18 cellular contexts compared by ENCODE assay signal in the genomic region with DNA sequence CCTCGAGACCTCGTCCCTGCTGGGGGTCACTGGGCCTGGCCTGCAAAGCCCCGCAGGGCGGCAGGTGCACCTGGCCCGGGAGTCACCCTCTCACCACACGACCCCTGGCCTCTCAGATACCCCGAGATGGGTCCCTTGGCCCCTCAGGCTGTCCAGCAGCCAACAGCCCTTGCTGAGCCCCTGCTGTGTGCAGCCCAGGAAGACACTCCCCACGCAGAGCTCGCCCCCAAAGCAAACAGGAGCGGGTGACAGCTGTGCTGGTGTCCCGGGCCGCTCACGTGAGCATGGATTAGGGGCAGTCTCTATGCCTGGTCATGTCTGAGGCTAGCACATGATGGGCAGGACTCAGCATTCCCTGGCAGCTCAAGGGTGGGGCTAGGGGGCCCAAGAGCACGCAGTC. TPM values are rescaled to one million over a fixed set of nuclear protein-coding genes. Genes with fewer than 3 reads are reported as not detected.
DNase-seq lines count a peak whose midpoint lies in the region; ATAC-seq, FAIRE-seq and TF ChIP-seq lines count a peak whose summit lies in the region.
"Had no signal": no experiment of that assay in that cellular context is flagged by ENCODE, and none has a peak within 500 bp of the region (broad histone marks: within the 10 kb centered on the region; RNA-seq: fewer than 3 reads in every experiment).

No MANE protein-coding gene starts in this region.

- H3K9me3 ChIP-seq in HepG2 (ENCODE audit: low read length) (no peaks in the 10 kb centered on the region), right lobe of liver (no peaks in the 10 kb centered on the region), neural progenitor cell (ENCODE audit: low read depth) (no peaks in the 10 kb centered on the region), A673 (ENCODE audit: low read depth, low read length, poor library complexity, severe bottlenecking) (no peaks in the 10 kb centered on the region)
- H3K9me3 ChIP-seq: HAP-1 had no signal

- TF ChIP-seq POLR2A in HepG2 (IDR thresholded peaks at IDR 0.05; ENCODE audit: insufficient read depth in 1 of 2, low read depth in 2 of 2, low read length in 2 of 2) (no peak), right lobe of liver (IDR thresholded peaks at IDR 0.05) (no peak)

- no peak for TF ChIP-seq EP300 in HepG2 (IDR thresholded peaks at IDR 0.05; ENCODE audit: low read depth in 2 of 2, low read length in 2 of 2)
- TF ChIP-seq EP300 in HepG2 (CRISPR knock-in tag; IDR thresholded peaks at IDR 0.05; ENCODE audit: borderline replicate concordance) = no peak

- H3K36me3 Mint-ChIP-seq in neural progenitor cell = peaks cover 7% of the 10 kb centered on the region
- H3K36me3 Mint-ChIP-seq: CD4-positive, alpha-beta memory T cell had no signal

- TF ChIP-seq CTCF in HepG2 (CRISPR knock-in tag; IDR thresholded peaks at IDR 0.05) = no peak
- TF ChIP-seq CTCF in right lobe of liver (IDR thresholded peaks at IDR 0.05) = no peak
- no peak for TF ChIP-seq CTCF in RWPE1 (conservative IDR thresholded peaks at IDR 0.05; ENCODE audit: low read depth)
- TF ChIP-seq CTCF in neural progenitor cell (IDR thresholded peaks at IDR 0.05) = no peak
- no peak for TF ChIP-seq CTCF in A673 (conservative IDR thresholded peaks at IDR 0.05; ENCODE audit: low read depth, low read length)

- no peak for ATAC-seq in HepG2
- ATAC-seq in right lobe of liver = no peak
- ATAC-seq in HG03097 (IDR thresholded peaks at IDR 0.05; ENCODE audit: low FRiP score, unreplicated experiment) = no peak
- ATAC-seq: K562 had no signal

- intact Hi-C loops in HepG2 (cut with micrococcal nuclease; ENCODE audit: unreplicated experiment) = no loop called here
- intact Hi-C loops in right lobe of liver (cut with DNase I) = no loop called here
- intact Hi-C loops in A673 (cut with micrococcal nuclease; ENCODE audit: unreplicated experiment) = no loop called here

- DNase-seq in HepG2 (ENCODE audit: low spot score) (no peak), right lobe of liver (no peak), RWPE1 (ENCODE audit: low spot score) (no peak), neural progenitor cell (ENCODE audit: low spot score) (no peak), A673 (ENCODE audit: low spot score) (no peak), NCI-H345 treated with DMSO at 0.1 percent for 48 hours (lab: John Stamatoyannopoulos, UW; ENCODE audit: unreplicated experiment) (no peak)
- DNase-seq: CD4-positive, alpha-beta memory T cell; DND-41; GDM1 had no signal

- H3K4me3 ChIP-seq in HepG2 (replicated peaks in 1 of 3; ENCODE audit: insufficient read depth in 1 of 3, low read depth in 2 of 3, low read length in 3 of 3) (no peak overlapping the region), right lobe of liver (no peak overlapping the region), neural progenitor cell (no peak overlapping the region), A673 (ENCODE audit: low read depth, low read length, poor library complexity, severe bottlenecking) (no peak overlapping the region)
- H3K4me3 ChIP-seq: HAP-1, K562 had no signal

- no peak overlapping the region for H3K4me3 Mint-ChIP-seq in neural progenitor cell
- H3K4me3 Mint-ChIP-seq: B cell; CD4-positive, alpha-beta memory T cell had no signal

- H3F3A ChIP-seq in neural progenitor cell (ENCODE audit: low read depth) = no peaks in the 10 kb centered on the region

- CTCF ChIA-PET in HepG2 (lab: Yijun Ruan, JAX; ENCODE audit: low intra/inter-chr PET ratio, low total read pairs) (no interaction called here), RWPE1 (lab: Yijun Ruan, JAX) (interaction anchor here (0.6 kb wide), 1 partner anchor 413 kb away, joined by 6 read pairs; no protein-coding TSS in a partner anchor), A673 (lab: Charles Lee) (no interaction called here)

- peaks cover 11 to 66% of the 10 kb centered on the region in 2 experiments for H3K27me3 ChIP-seq in HepG2 (ENCODE audit: control insufficient read depth in 1 of 2, insufficient read depth in 2 of 2, low read length in 2 of 2)
- H3K27me3 ChIP-seq in right lobe of liver = no peaks in the 10 kb centered on the region
- H3K27me3 ChIP-seq in neural progenitor cell = no peaks in the 10 kb centered on the region
- H3K27me3 ChIP-seq in A673 (replicated peaks; ENCODE audit: insufficient read depth, low read depth, low read length, poor library complexity) = no peaks in the 10 kb centered on the region

- BruUV-seq in HepG2 (replicated peaks; lab: Mats Ljungman, UMichigan) (no TSS peak), A673 (replicated peaks; lab: Mats Ljungman, UMichigan) (no TSS peak)

- TF ChIP-seq RAD21 in HepG2 (CRISPR knock-in tag; IDR thresholded peaks at IDR 0.05) = no peak

- H3K36me3 ChIP-seq in HepG2 (replicated peaks in 1 of 2; ENCODE audit: control insufficient read depth in 1 of 2, insufficient read depth in 2 of 2, low read length in 2 of 2) = no peaks in the 10 kb centered on the region
- no peaks in the 10 kb centered on the region for H3K36me3 ChIP-seq in right lobe of liver
- H3K36me3 ChIP-seq in neural progenitor cell = no peaks in the 10 kb centered on the region
- no peaks in the 10 kb centered on the region for H3K36me3 ChIP-seq in A673 (ENCODE audit: insufficient read depth, low read length, poor library complexity, severe bottlenecking)
- H3K36me3 ChIP-seq: HAP-1 had no signal

- no peak overlapping the region for H3K4me2 ChIP-seq in HepG2 (ENCODE audit: low read depth, low read length)
- H3K4me2 ChIP-seq in neural progenitor cell = no peak overlapping the region

- peaks cover 10% of the 10 kb centered on the region for H3K4me1 ChIP-seq in HepG2 (ENCODE audit: insufficient read depth, low read length)
- H3K4me1 ChIP-seq in right lobe of liver = no peaks in the 10 kb centered on the region
- peaks cover 10% of the 10 kb centered on the region for H3K4me1 ChIP-seq in neural progenitor cell
- H3K4me1 ChIP-seq in A673 (ENCODE audit: insufficient read depth, low read length, poor library complexity, severe bottlenecking) = no peaks in the 10 kb centered on the region
- H3K4me1 ChIP-seq: HAP-1 had no signal

- 6% methylated on average over 7 of the region's 14 CpGs for WGBS in HepG2 (ENCODE audit: low lambda C conversion rate)
- WGBS in right lobe of liver (ENCODE audit: insufficient coverage, low coverage, low lambda C conversion rate, missing lambda C conversion rate) = 59% methylated on average over 5 of the region's 14 CpGs

- no peak overlapping the region for H3K27ac ChIP-seq in HepG2 (ENCODE audit: extremely low read length, insufficient read depth, low read length)
- H3K27ac ChIP-seq in right lobe of liver = no peak overlapping the region
- H3K27ac ChIP-seq in RWPE1 = peak overlapping the region; percentile 94
- no peak overlapping the region for H3K27ac ChIP-seq in neural progenitor cell
- H3K27ac ChIP-seq in A673 (ENCODE audit: low read depth, low read length, poor library complexity, severe bottlenecking) = no peak overlapping the region
- H3K27ac ChIP-seq: C4-2B, HL-60 had no signal

- peak overlapping the region; percentile 37 for H3K27ac Mint-ChIP-seq in neural progenitor cell
- H3K27ac Mint-ChIP-seq: B cell; CD4-positive, alpha-beta memory T cell had no signal

- POLR2A ChIA-PET in HepG2 (lab: Yijun Ruan, JAX) = no interaction called here
- POLR2A ChIA-PET in RWPE1 (lab: Yijun Ruan, JAX; ENCODE audit: low non-redundant PET) = no interaction called here
- POLR2A ChIA-PET in A673 (lab: Charles Lee; ENCODE audit: low non-redundant PET) = no interaction called here

- H3K9me3 Mint-ChIP-seq in neural progenitor cell = no peaks in the 10 kb centered on the region
- H3K9me3 Mint-ChIP-seq: CD4-positive, alpha-beta memory T cell had no signal

- H3K79me2 ChIP-seq in HepG2 (ENCODE audit: insufficient read depth, low read length) (no peaks in the 10 kb centered on the region), neural progenitor cell (ENCODE audit: low read depth) (no peaks in the 10 kb centered on the region)

- no peak overlapping the region for H2AFZ ChIP-seq in HepG2 (ENCODE audit: low read length)
- no peak overlapping the region for H2AFZ ChIP-seq in neural progenitor cell (replicated peaks)

- in situ Hi-C loops in HepG2 (cut with HindIII; ENCODE audit: extremely low pct_ligation_motif_present, low pct_unique_long_range_greater_than_20kb) = no loop called here

- H4K20me1 ChIP-seq in HepG2 (ENCODE audit: insufficient read depth, low read length) = no peaks in the 10 kb centered on the region
- H4K20me1 ChIP-seq in neural progenitor cell (ENCODE audit: low read depth) = peaks cover 4% of the 10 kb centered on the region

- H3K9ac ChIP-seq in HepG2 (ENCODE audit: insufficient read depth, low read depth, low read length) = no peak overlapping the region
- no peak overlapping the region for H3K9ac ChIP-seq in neural progenitor cell

- peaks cover 31% of the 10 kb centered on the region for H3K4me1 Mint-ChIP-seq in neural progenitor cell
- H3K4me1 Mint-ChIP-seq: CD4-positive, alpha-beta memory T cell had no signal

- peaks cover 14% of the 10 kb centered on the region for H3K27me3 Mint-ChIP-seq in neural progenitor cell (ENCODE audit: insufficient read depth, low read depth)
- H3K27me3 Mint-ChIP-seq: B cell had no signal

- no peak for FAIRE-seq in HepG2 (lab: Jason Lieb, UNC)
- FAIRE-seq: GM12892, GM19239, H1, K562 had no signal

RNA-seq across cellular contexts. Expression of a gene that starts 31.3 kb away (rescaled TPM):
- total RNA-seq in HepG2 (2016; rRNA removed; fragmentation: Illumina TruSeq; extraction: Trizol) (0.09 and 0.24 TPM in 2 replicates), right lobe of liver (under 1 TPM in 2 of 6 experiments, not detected in 4; 0.10 to 0.12 TPM), neural progenitor cell (ENCODE audit: low replicate concordance) (1.8 and 3.5 TPM in 2 replicates), A673 (2021) (not detected in 2 replicates)
- 0.09 TPM in 1 of 2 replicates, not detected in the other for total RNA-seq in HepG2 (2016; cell fraction: cytosol; rRNA removed; fragmentation: Illumina TruSeq; extraction: Trizol; ENCODE audit: low read depth)
- total RNA-seq in HepG2 (2016; cell fraction: insoluble cytoplasmic fraction; rRNA removed; fragmentation: Illumina TruSeq; extraction: Trizol) = 0.06 and 0.33 TPM in 2 replicates
- total RNA-seq in HepG2 (2016; cell fraction: membrane; rRNA removed; fragmentation: Illumina TruSeq; extraction: Trizol) = 0.10 and 0.12 TPM in 2 replicates
- total RNA-seq in HepG2 (2016; cell fraction: nucleus; rRNA removed; fragmentation: Illumina TruSeq; extraction: Trizol) = not detected in 2 replicates
- 0.04 TPM in 1 of 2 replicates, not detected in the other for polyA plus RNA-seq in HepG2 (2011; rRNA removed)
- polyA plus RNA-seq in HepG2 (2011; cell fraction: cytosol; rRNA removed) = 0.08 and 0.17 TPM in 2 replicates
- polyA plus RNA-seq in HepG2 (2011; cell fraction: nucleus; rRNA removed) = 0.05 and 0.08 TPM in 2 replicates
- polyA plus RNA-seq in HepG2 (2012) = 0.08 TPM in 1 of 2 replicates, not detected in the other
- polyA plus RNA-seq in HepG2 (2016; cell fraction: cytosol; fragmentation: Illumina TruSeq; extraction: Trizol; ENCODE audit: low read depth) = 0.07 and 0.10 TPM in 2 replicates
- 0.27 and 0.40 TPM in 2 replicates for polyA plus RNA-seq in HepG2 (2016; cell fraction: insoluble cytoplasmic fraction; fragmentation: Illumina TruSeq; extraction: Trizol; ENCODE audit: low read depth)
- 0.12 and 0.22 TPM in 2 replicates for polyA plus RNA-seq in HepG2 (2016; cell fraction: membrane; fragmentation: Illumina TruSeq; extraction: Trizol; ENCODE audit: low read depth)
- 0.25 and 0.30 TPM in 2 replicates for polyA plus RNA-seq in HepG2 (2016; cell fraction: nucleus; fragmentation: Illumina TruSeq; extraction: Trizol; ENCODE audit: insufficient read depth, low read depth)
- polyA minus RNA-seq in HepG2 (2011; rRNA and poly(A)+ RNA removed; ENCODE audit: low replicate concordance) = 0.30 and 2.8 TPM in 2 replicates
- polyA minus RNA-seq in HepG2 (2011; cell fraction: cytosol; rRNA and poly(A)+ RNA removed) = 0.20 TPM in 1 of 2 replicates, not detected in the other
- polyA minus RNA-seq in HepG2 (2011; cell fraction: nucleus; rRNA and poly(A)+ RNA removed) = not detected in 2 replicates
- total RNA-seq: CD4-positive, alpha-beta memory T cell; K562 had no signal
- polyA plus RNA-seq: CD4-positive, alpha-beta memory T cell; K562 had no signal
